ENCODE assay signal across 13 cellular contexts in the genomic region with DNA sequence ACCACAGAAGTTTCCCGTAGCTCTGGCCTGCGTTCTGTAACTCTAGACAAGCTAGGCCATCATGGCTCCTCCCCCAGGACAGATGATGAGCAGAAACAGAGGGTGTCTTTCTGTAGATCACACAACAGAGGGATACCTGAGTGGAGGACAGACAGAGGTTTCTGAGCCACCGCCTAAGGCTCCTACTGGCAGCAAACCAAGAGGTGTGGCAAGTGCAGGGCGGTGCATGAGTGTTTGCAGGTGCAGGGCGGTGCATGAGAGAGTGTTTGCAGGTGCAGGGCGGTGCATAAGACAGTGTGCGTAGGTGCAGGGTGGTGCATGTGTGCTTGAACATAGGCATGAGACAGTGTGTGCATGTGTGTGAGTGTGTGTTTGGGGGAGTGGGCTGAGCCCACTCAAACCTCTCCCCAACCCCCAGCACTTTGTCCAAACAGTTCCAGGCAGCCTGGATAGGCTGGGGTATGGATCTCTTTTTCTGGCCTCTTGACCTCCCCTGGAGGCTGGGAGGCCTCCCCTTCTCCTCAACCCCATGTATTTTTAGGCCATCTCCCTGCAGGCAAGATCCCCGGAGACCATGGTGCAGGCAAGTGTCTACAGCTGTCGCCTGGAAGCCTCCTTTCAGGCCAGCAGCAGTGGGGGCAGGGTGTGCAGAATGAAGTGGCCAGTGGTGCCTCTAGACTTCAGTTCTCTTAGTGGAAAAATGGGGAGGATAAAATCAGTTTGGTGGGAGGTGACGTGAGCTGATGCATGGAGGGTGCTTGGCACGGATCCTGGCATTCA. TPM values are rescaled to one million over a fixed set of nuclear protein-coding genes. Genes with fewer than 3 reads are reported as not detected.
DNase-seq lines count a peak whose midpoint lies in the region; ATAC-seq lines count a peak whose summit lies in the region.
"Had no signal": no experiment of that assay in that cellular context is flagged by ENCODE, and none has a peak within 500 bp of the region (broad histone marks: within the 10 kb centered on the region; RNA-seq: fewer than 3 reads in every experiment).

No MANE protein-coding gene starts in this region.

- ATAC-seq in HG03571 (IDR thresholded peaks at IDR 0.05; ENCODE audit: unreplicated experiment) (no peak), GM18498 (IDR thresholded peaks at IDR 0.05; ENCODE audit: unreplicated experiment) (no peak)
- ATAC-seq: activated CD4-positive, CD25-positive, alpha-beta regulatory T cell treated with anti-CD3 and anti-CD28 coated beads, Interleukin-2, amount 50 U/mL, for 24 hours had no signal

- no peak overlapping the region for H3K4me3 ChIP-seq in H7 (ENCODE audit: insufficient read depth, low read depth, low read length)

- DNase-seq in DMS53 (lab: John Stamatoyannopoulos, UW): peak; percentile 91
- peak; percentile 67 for DNase-seq in NCI-H146 (lab: John Stamatoyannopoulos, UW)
- DNase-seq in RPMI8226: peak; percentile 97
- DNase-seq in myocyte (ENCODE audit: low read depth): peak; percentile 65
- no peak for DNase-seq in glomerular visceral epithelial cell (ENCODE audit: extremely low spot score)
- DNase-seq in H7: no peak
- DNase-seq: amniotic stem cell; KG1; NCI-H82; stimulated activated CD4-positive, alpha-beta T cell treated with anti-CD3 and anti-CD28 coated beads, Interleukin-4, amount 100 ng/mL, for 4 hours had no signal

- H3K36me3 ChIP-seq in H7 (replicated peaks; ENCODE audit: control insufficient read depth, insufficient read depth, low read length): no peaks in the 10 kb centered on the region

- no peaks in the 10 kb centered on the region; the same call in 1 of the 2 replicates for H3K27me3 ChIP-seq in H7 (ENCODE audit: control insufficient read depth, insufficient read depth, low read length)

RNA-seq across cellular contexts. Expression of a gene that starts 53.4 kb away (rescaled TPM):
- 14.1 and 16.8 TPM in 2 replicates for total RNA-seq in myocyte
- 14.1 TPM for polyA plus RNA-seq in myocyte (2012)
- 6.4 and 6.6 TPM in 2 replicates for total RNA-seq in H7 (2014; rRNA removed; shearing (Covaris generic))

Comparison
In these comparisons a context has a peak if more than half of its experiments do, and no peak if none do; other contexts are left out.
1. DNase-seq: peak in DMS53 (single experiment), NCI-H146 (single experiment), RPMI8226 (single experiment) and myocyte (single experiment); none in glomerular visceral epithelial cell (single experiment) and H7 (single experiment).